Comparison of ENCODE assay signal across 9 cellular contexts in the genomic region with DNA sequence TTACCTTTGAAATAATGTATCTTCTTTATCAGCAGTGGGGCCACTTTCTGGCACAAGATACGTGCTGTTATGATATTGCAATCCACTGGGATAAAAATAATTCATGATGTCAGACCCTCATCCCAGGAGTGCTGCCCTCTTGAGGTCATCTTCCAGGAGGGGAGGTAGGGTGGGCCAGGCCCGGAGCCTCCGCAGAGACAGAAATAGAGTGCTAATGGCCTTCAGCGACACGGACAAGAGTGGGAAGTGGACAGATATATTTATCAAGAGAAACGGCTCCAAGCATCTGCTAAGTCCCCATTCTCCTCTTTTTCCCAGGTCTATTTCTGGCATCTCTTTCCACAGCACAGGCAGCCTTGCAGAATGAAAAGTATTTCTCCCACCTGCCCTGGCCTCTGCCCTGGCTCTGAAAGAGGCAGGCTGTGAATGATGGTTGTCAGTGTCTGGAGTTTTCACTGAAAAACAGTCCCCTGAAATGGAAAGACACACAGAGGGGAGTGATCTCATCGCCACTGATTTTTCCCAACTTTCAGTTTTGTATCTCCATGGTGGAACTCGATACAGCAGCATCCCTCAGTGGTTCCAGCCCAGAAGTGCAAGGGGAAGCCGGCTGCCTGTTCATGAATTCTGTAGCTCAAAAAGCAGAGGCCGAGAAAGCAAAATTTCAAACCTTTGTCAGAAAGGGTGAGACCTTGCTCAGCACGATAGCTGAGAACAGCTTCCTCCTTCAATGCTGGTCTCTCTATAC.
DNase-seq lines count a peak whose midpoint lies in the region; ATAC-seq and TF ChIP-seq lines count a peak whose summit lies in the region.
"Had no signal": no experiment of that assay in that cellular context is flagged by ENCODE, and none has a peak within 500 bp of the region (broad histone marks: within the 10 kb centered on the region; RNA-seq: fewer than 3 reads in every experiment).

No MANE protein-coding gene starts in this region.

- intact Hi-C loops in dorsolateral prefrontal cortex (cut with DNase I), result loop anchor here (10.0 kb wide), 1 partner anchor 568 kb away; no protein-coding TSS in a partner anchor

- no peaks in the 10 kb centered on the region for H3K4me1 Mint-ChIP-seq in activated T-cell treated with anti-CD3 and anti-CD28 coated beads, Interleukin-2, amount 50 U/mL, for 24 hours (ENCODE audit: low read depth)

- no peak overlapping the region for H3K4me3 Mint-ChIP-seq in activated T-cell treated with anti-CD3 and anti-CD28 coated beads, Interleukin-2, amount 50 U/mL, for 24 hours

- CTCF ChIA-PET in AG04450 (lab: Charles Lee), result no interaction called here

- H3K36me3 Mint-ChIP-seq in activated T-cell treated with anti-CD3 and anti-CD28 coated beads, Interleukin-2, amount 50 U/mL, for 24 hours (ENCODE audit: low read depth), result no peaks in the 10 kb centered on the region

- no peaks in the 10 kb centered on the region for H3K27me3 Mint-ChIP-seq in activated T-cell treated with anti-CD3 and anti-CD28 coated beads, Interleukin-2, amount 50 U/mL, for 24 hours

- TF ChIP-seq CTCF in AG04450 (IDR thresholded peaks at IDR 0.05; ENCODE audit: low read depth, low read length), result 0 out of 2 replicates have a peak, but pooled peaks have one; percentile 7
- TF ChIP-seq CTCF in dorsolateral prefrontal cortex (IDR thresholded peaks at IDR 0.05 in 54 of 56, conservative IDR thresholded peaks at IDR 0.05 in 2 of 56; ENCODE audit: low read depth in 1 of 56, partially characterized antibody in 56 of 56), result peak in 53 of 56 donors; percentile 22 to 77 (median 54)

- no peak overlapping the region for H3K27ac Mint-ChIP-seq in activated T-cell treated with anti-CD3 and anti-CD28 coated beads, Interleukin-2, amount 50 U/mL, for 24 hours

- peaks cover 0 to 3% of the 10 kb centered on the region in 2 donors for H3K4me1 ChIP-seq in muscle layer of duodenum (ENCODE audit: control insufficient read depth in 1 of 2, insufficient read depth in 2 of 2, low read length in 2 of 2)

- H3K27me3 ChIP-seq in AG04450 (ENCODE audit: control insufficient read depth, insufficient read depth, low read length), result no peaks in the 10 kb centered on the region
- no peaks in the 10 kb centered on the region for H3K27me3 ChIP-seq in dorsolateral prefrontal cortex
- H3K27me3 ChIP-seq in muscle layer of duodenum (ENCODE audit: low read depth, low read length), result no peaks in the 10 kb centered on the region

- H3K27ac ChIP-seq in AG04450 (ENCODE audit: low read depth, low read length) (no peak overlapping the region), dorsolateral prefrontal cortex (peak overlapping the region in 57 of 59 donors; percentile 22 to 94 (median 84)), muscle layer of duodenum (ENCODE audit: low read length) (no peak overlapping the region)

- no peaks in the 10 kb centered on the region for H3K36me3 ChIP-seq in muscle layer of duodenum (ENCODE audit: control insufficient read depth in 1 of 2, insufficient read depth in 2 of 2, low read length in 2 of 2)

- no peaks in the 10 kb centered on the region for H3K9me3 Mint-ChIP-seq in activated T-cell treated with anti-CD3 and anti-CD28 coated beads, Interleukin-2, amount 50 U/mL, for 24 hours

- no peak for DNase-seq in AG04450 (ENCODE audit: low read depth, low spot score)
- peak; percentile 62 for DNase-seq in NCI-H2227 (lab: John Stamatoyannopoulos, UW; ENCODE audit: unreplicated experiment)
- peak in 9 of 10 donors; percentile 42 to 84 (median 76) for DNase-seq in dorsolateral prefrontal cortex
- DNase-seq in activated T-cell treated with anti-CD3 and anti-CD28 coated beads, Interleukin-2, amount 50 U/mL, for 24 hours, result no peak
- no peak for DNase-seq in activated naive CD4-positive, alpha-beta T cell treated with Interleukin-2 at 50 U/mL for 16 hours
- no peak for DNase-seq in AG08395 (ENCODE audit: low spot score)
- DNase-seq: GDM1 had no signal

- H3K9me3 ChIP-seq in AG04450 (ENCODE audit: control insufficient read depth, insufficient read depth, low read length) (peaks cover 14% of the 10 kb centered on the region), muscle layer of duodenum (ENCODE audit: control insufficient read depth in 1 of 2, low read length in 2 of 2) (no peaks in the 10 kb centered on the region)

- H3K4me3 ChIP-seq in AG04450 (ENCODE audit: low read depth, low read length) (no peak overlapping the region), dorsolateral prefrontal cortex (peak overlapping the region in 58 of 59 donors; percentile 22 to 74 (median 49)), muscle layer of duodenum (ENCODE audit: low read depth in 1 of 2, low read length in 2 of 2) (peak overlapping the region; percentile 37 to 39)

- ATAC-seq in GM19455 (IDR thresholded peaks at IDR 0.05; ENCODE audit: unreplicated experiment), result no peak

- POLR2A ChIA-PET in AG04450 (lab: Yijun Ruan, JAX), result no interaction called here

Comparison
In these comparisons a context has a peak if more than half of its experiments do, and no peak if none do; other contexts are left out.
1. DNase-seq: peak in NCI-H2227 (single experiment) and dorsolateral prefrontal cortex (9 of 10); none in AG04450 (single experiment), activated T-cell treated with anti-CD3 and anti-CD28 coated beads, Interleukin-2, amount 50 U/mL, for 24 hours (single experiment), activated naive CD4-positive, alpha-beta T cell treated with Interleukin-2 at 50 U/mL for 16 hours (single experiment) and AG08395 (single experiment).
2. H3K27ac ChIP-seq: peak in dorsolateral prefrontal cortex (57 of 59); none in AG04450 (single experiment) and muscle layer of duodenum (single experiment).